In genomic region chr2:99201959-99202678, GRCh38 we compare ENCODE assay signal across 20 cellular contexts. TPM values are rescaled to one million over a fixed set of nuclear protein-coding genes. Genes with fewer than 3 reads are reported as not detected.
DNase-seq lines count a peak whose midpoint lies in the region; ATAC-seq and TF ChIP-seq lines count a peak whose summit lies in the region.
"Had no signal": no experiment of that assay in that cellular context is flagged by ENCODE, and none has a peak within 500 bp of the region (broad histone marks: within the 10 kb centered on the region; RNA-seq: fewer than 3 reads in every experiment).

No MANE protein-coding gene starts in this region.

- TF ChIP-seq CTCF in activated CD8-positive, alpha-beta T cell treated with anti-CD3 and anti-CD28 coated beads for 36 hours (IDR thresholded peaks at IDR 0.05) = peak; percentile 33
- TF ChIP-seq CTCF in NB4 (IDR thresholded peaks at IDR 0.05; ENCODE audit: low read depth, low read length) (peak; percentile 6), epithelial cell of esophagus (IDR thresholded peaks at IDR 0.05; ENCODE audit: insufficient read depth, low read depth, low read length, missing control alignments) (peak; percentile 20), progenitor cell of endocrine pancreas (IDR thresholded peaks at IDR 0.05; ENCODE audit: unreplicated experiment) (peak; percentile 37)

- ATAC-seq in activated CD8-positive, alpha-beta T cell treated with anti-CD3 and anti-CD28 coated beads for 36 hours = no peak
- ATAC-seq in activated CD8-positive, alpha-beta T cell treated with anti-CD3 and anti-CD28 coated beads, Interleukin-2, amount 10 ng/mL, durations not matched to agents 7 days and 5 days = no peak
- no peak for ATAC-seq in HG03571 (IDR thresholded peaks at IDR 0.05; ENCODE audit: unreplicated experiment)

- H3K4me1 Mint-ChIP-seq in activated CD8-positive, alpha-beta T cell treated with anti-CD3 and anti-CD28 coated beads for 36 hours (ENCODE audit: low read depth) = no peaks in the 10 kb centered on the region
- H3K4me1 Mint-ChIP-seq in activated CD8-positive, alpha-beta T cell treated with anti-CD3 and anti-CD28 coated beads, Interleukin-2, amount 10 ng/mL, durations not matched to agents 7 days and 5 days (ENCODE audit: low read depth) = peaks cover 3% of the 10 kb centered on the region
- H3K4me1 Mint-ChIP-seq in progenitor cell of endocrine pancreas (ENCODE audit: low read depth) = no peaks in the 10 kb centered on the region
- H3K4me1 Mint-ChIP-seq: brain had no signal

- H3K4me3 Mint-ChIP-seq in activated CD8-positive, alpha-beta T cell treated with anti-CD3 and anti-CD28 coated beads for 36 hours = no peak overlapping the region
- H3K4me3 Mint-ChIP-seq in activated CD8-positive, alpha-beta T cell treated with anti-CD3 and anti-CD28 coated beads, Interleukin-2, amount 10 ng/mL, durations not matched to agents 7 days and 5 days = no peak overlapping the region
- no peak overlapping the region for H3K4me3 Mint-ChIP-seq in progenitor cell of endocrine pancreas (ENCODE audit: low read depth)
- H3K4me3 Mint-ChIP-seq: brain had no signal

- no peak for DNase-seq in activated CD8-positive, alpha-beta T cell treated with anti-CD3 and anti-CD28 coated beads for 36 hours
- DNase-seq in activated CD8-positive, alpha-beta T cell treated with anti-CD3 and anti-CD28 coated beads, Interleukin-2, amount 10 ng/mL, durations not matched to agents 7 days and 5 days = no peak
- no peak for DNase-seq in NB4 (ENCODE audit: low read depth)
- no peak for DNase-seq in epithelial cell of esophagus (ENCODE audit: low read depth)
- no peak for DNase-seq in progenitor cell of endocrine pancreas (ENCODE audit: low spot score, unreplicated experiment)
- no peak for DNase-seq in NCI-H446 (lab: John Stamatoyannopoulos, UW)
- DNase-seq in nucleus accumbens (lab: John Stamatoyannopoulos, UW) = no peak
- DNase-seq: activated CD4-positive, alpha-beta T cell treated with anti-CD3 and anti-CD28 coated beads, Interleukin-2, amount 50 U/mL, for 4 hours; dorsolateral prefrontal cortex; MM.1S; NCI-H187 treated with DMSO at 0.1 percent for 48 hours; NCI-H524; SIG-M5; stimulated activated CD4-positive, alpha-beta T cell treated with anti-CD3 and anti-CD28 coated beads, Interleukin-4, amount 100 ng/mL, for 1 hour; T-helper 9 cell had no signal

- H3K27me3 Mint-ChIP-seq in activated CD8-positive, alpha-beta T cell treated with anti-CD3 and anti-CD28 coated beads for 36 hours = no peaks in the 10 kb centered on the region
- H3K27me3 Mint-ChIP-seq in activated CD8-positive, alpha-beta T cell treated with anti-CD3 and anti-CD28 coated beads, Interleukin-2, amount 10 ng/mL, durations not matched to agents 7 days and 5 days (ENCODE audit: low read depth) = no peaks in the 10 kb centered on the region
- no peaks in the 10 kb centered on the region for H3K27me3 Mint-ChIP-seq in progenitor cell of endocrine pancreas
- H3K27me3 Mint-ChIP-seq: brain had no signal

- H3K4me3 ChIP-seq in NB4 (ENCODE audit: low read depth, low read length) (no peak overlapping the region), epithelial cell of esophagus (ENCODE audit: low read length) (no peak overlapping the region)
- H3K4me3 ChIP-seq: dorsolateral prefrontal cortex, tibial nerve had no signal

- intact Hi-C loops in activated CD8-positive, alpha-beta T cell treated with anti-CD3 and anti-CD28 coated beads for 36 hours (cut with micrococcal nuclease) = no loop called here

- CTCF ChIA-PET in activated CD8-positive, alpha-beta T cell treated with anti-CD3 and anti-CD28 coated beads for 36 hours (lab: Charles Lee) = no interaction called here
- CTCF ChIA-PET in activated CD8-positive, alpha-beta T cell treated with anti-CD3 and anti-CD28 coated beads, Interleukin-2, amount 10 ng/mL, durations not matched to agents 7 days and 5 days (lab: Charles Lee) = interaction anchor here (1.5 kb wide), 1 partner anchor 11 kb away, joined by 3 read pairs; no protein-coding TSS in a partner anchor

- H3K27ac Mint-ChIP-seq in activated CD8-positive, alpha-beta T cell treated with anti-CD3 and anti-CD28 coated beads for 36 hours = no peak overlapping the region
- H3K27ac Mint-ChIP-seq in activated CD8-positive, alpha-beta T cell treated with anti-CD3 and anti-CD28 coated beads, Interleukin-2, amount 10 ng/mL, durations not matched to agents 7 days and 5 days = no peak overlapping the region
- H3K27ac Mint-ChIP-seq in progenitor cell of endocrine pancreas = peak overlapping the region; percentile 73
- H3K27ac Mint-ChIP-seq: activated T-helper 2 cell treated with anti-CD3 and anti-CD28 coated beads, Interferon-gamma antibody, Interleukin-2, Interleukin-4, amounts not matched to agents 10 μg/mL and 5 μg/mL and 100 μg/mL, durations not matched to agents 14 hours and 24 hours and 36 hours had no signal

- TF ChIP-seq POLR2A in NB4 (IDR thresholded peaks at IDR 0.05; ENCODE audit: extremely low read depth, insufficient read length) = no peak

- H3K9me3 Mint-ChIP-seq in activated CD8-positive, alpha-beta T cell treated with anti-CD3 and anti-CD28 coated beads for 36 hours = peaks cover 3% of the 10 kb centered on the region
- peaks cover 14% of the 10 kb centered on the region for H3K9me3 Mint-ChIP-seq in activated CD8-positive, alpha-beta T cell treated with anti-CD3 and anti-CD28 coated beads, Interleukin-2, amount 10 ng/mL, durations not matched to agents 7 days and 5 days (ENCODE audit: insufficient read depth)
- peaks cover 24% of the 10 kb centered on the region for H3K9me3 Mint-ChIP-seq in progenitor cell of endocrine pancreas (ENCODE audit: low read depth)

- POLR2A ChIA-PET in activated CD8-positive, alpha-beta T cell treated with anti-CD3 and anti-CD28 coated beads for 36 hours (lab: Charles Lee) = no interaction called here
- POLR2A ChIA-PET in activated CD8-positive, alpha-beta T cell treated with anti-CD3 and anti-CD28 coated beads, Interleukin-2, amount 10 ng/mL, durations not matched to agents 7 days and 5 days (lab: Charles Lee) = no interaction called here

- H3K36me3 Mint-ChIP-seq in activated CD8-positive, alpha-beta T cell treated with anti-CD3 and anti-CD28 coated beads for 36 hours (ENCODE audit: low read depth) = peaks cover 5% of the 10 kb centered on the region
- peaks cover 14% of the 10 kb centered on the region for H3K36me3 Mint-ChIP-seq in activated CD8-positive, alpha-beta T cell treated with anti-CD3 and anti-CD28 coated beads, Interleukin-2, amount 10 ng/mL, durations not matched to agents 7 days and 5 days (ENCODE audit: low read depth)
- peaks cover 22% of the 10 kb centered on the region for H3K36me3 Mint-ChIP-seq in progenitor cell of endocrine pancreas (ENCODE audit: insufficient read depth)

RNA-seq across cellular contexts. Expression of gene MRPL30, which starts 21.1 kb away (rescaled TPM):
- total RNA-seq in activated CD8-positive, alpha-beta T cell treated with anti-CD3 and anti-CD28 coated beads for 36 hours = 10 to 100 TPM; 30.0 to 34.2 TPM
- total RNA-seq in activated CD8-positive, alpha-beta T cell treated with anti-CD3 and anti-CD28 coated beads, Interleukin-2, amount 10 ng/mL, durations not matched to agents 7 days and 5 days = 10 to 100 TPM; 23.3 to 24.4 TPM
- total RNA-seq in progenitor cell of endocrine pancreas = 32.6 and 37.3 TPM in 2 replicates

RNA-seq across cellular contexts. Expression of gene MITD1, which starts 21.3 kb away (rescaled TPM):
- 10 to 100 TPM; 49.8 to 55.9 TPM for total RNA-seq in activated CD8-positive, alpha-beta T cell treated with anti-CD3 and anti-CD28 coated beads for 36 hours
- 10 to 100 TPM; 51.3 to 53.3 TPM for total RNA-seq in activated CD8-positive, alpha-beta T cell treated with anti-CD3 and anti-CD28 coated beads, Interleukin-2, amount 10 ng/mL, durations not matched to agents 7 days and 5 days
- total RNA-seq in progenitor cell of endocrine pancreas = 37.8 and 38.4 TPM in 2 replicates

RNA-seq across cellular contexts. Expression of gene LIPT1, which starts 47.4 kb away (rescaled TPM):
- total RNA-seq in activated CD8-positive, alpha-beta T cell treated with anti-CD3 and anti-CD28 coated beads for 36 hours = 1 to 10 TPM; 3.3 to 6.0 TPM
- 1 to 10 TPM; 7.5 to 7.9 TPM for total RNA-seq in activated CD8-positive, alpha-beta T cell treated with anti-CD3 and anti-CD28 coated beads, Interleukin-2, amount 10 ng/mL, durations not matched to agents 7 days and 5 days
- 5.3 and 6.3 TPM in 2 replicates for total RNA-seq in progenitor cell of endocrine pancreas

RNA-seq across cellular contexts. Expression of gene TSGA10, which starts 47.4 kb away (rescaled TPM):
- total RNA-seq in activated CD8-positive, alpha-beta T cell treated with anti-CD3 and anti-CD28 coated beads for 36 hours = 1 to 10 TPM; 8.6 to 9.2 TPM
- 1 to 10 TPM; 6.0 to 6.9 TPM for total RNA-seq in activated CD8-positive, alpha-beta T cell treated with anti-CD3 and anti-CD28 coated beads, Interleukin-2, amount 10 ng/mL, durations not matched to agents 7 days and 5 days
- 12.3 and 13.8 TPM in 2 replicates for total RNA-seq in progenitor cell of endocrine pancreas

RNA-seq across cellular contexts. Expression of gene LYG2, which starts 53.3 kb away (rescaled TPM):
- total RNA-seq in activated CD8-positive, alpha-beta T cell treated with anti-CD3 and anti-CD28 coated beads for 36 hours = not detected
- not detected for total RNA-seq in activated CD8-positive, alpha-beta T cell treated with anti-CD3 and anti-CD28 coated beads, Interleukin-2, amount 10 ng/mL, durations not matched to agents 7 days and 5 days
- total RNA-seq in progenitor cell of endocrine pancreas = not detected in 2 replicates
- total RNA-seq: activated T-helper 2 cell treated with anti-CD3 and anti-CD28 coated beads, Interferon-gamma antibody, Interleukin-2, Interleukin-4, amounts not matched to agents 10 μg/mL and 5 μg/mL and 100 μg/mL, durations not matched to agents 14 hours and 24 hours and 36 hours; lung microvascular endothelial cell; tibial nerve had no signal
